21 cellular contexts compared by ENCODE assay signal in the genomic region with DNA sequence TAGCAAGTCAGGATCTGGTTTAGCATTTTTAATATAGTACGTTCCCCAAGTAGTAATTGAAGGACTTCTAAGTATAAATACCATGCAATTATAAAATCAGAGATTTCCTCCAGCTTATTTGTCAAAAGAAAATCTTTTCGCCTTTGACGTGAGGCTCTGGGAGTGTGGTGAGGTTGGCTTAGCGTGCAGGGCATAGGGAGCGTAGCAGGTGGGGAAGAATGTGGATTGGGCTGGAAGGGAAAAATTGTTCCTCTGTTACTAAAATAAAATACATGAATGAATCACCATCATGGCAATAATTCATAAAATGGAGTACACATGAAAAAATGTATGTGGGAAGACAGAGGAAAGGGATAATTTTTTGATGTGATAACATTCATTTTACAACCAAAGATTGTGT. TPM values are rescaled to one million over a fixed set of nuclear protein-coding genes. Genes with fewer than 3 reads are reported as not detected.
DNase-seq lines count a peak whose midpoint lies in the region; ATAC-seq and TF ChIP-seq lines count a peak whose summit lies in the region.
"Had no signal": no experiment of that assay in that cellular context is flagged by ENCODE, and none has a peak within 500 bp of the region (broad histone marks: within the 10 kb centered on the region; RNA-seq: fewer than 3 reads in every experiment).

No MANE protein-coding gene starts in this region.

- no peak for ATAC-seq in SK-N-SH treated with all-trans-retinoic acid at 6 μM for 48 hours
- no peak for ATAC-seq in psoas muscle
- ATAC-seq: A549, GM12878 had no signal

- H3K4me2 ChIP-seq in SK-N-SH, result no peak overlapping the region
- H3K4me2 ChIP-seq: A549, BLaER1 had no signal

- no peaks in the 10 kb centered on the region for H3K9me3 Mint-ChIP-seq in progenitor cell of endocrine pancreas (ENCODE audit: low read depth)
- H3K9me3 Mint-ChIP-seq: CD4-positive, alpha-beta memory T cell; H9 had no signal

- no peak overlapping the region for H3K4me3 Mint-ChIP-seq in progenitor cell of endocrine pancreas (ENCODE audit: low read depth)
- H3K4me3 Mint-ChIP-seq: CD14-positive monocyte; CD4-positive, alpha-beta memory T cell; H9 had no signal

- H3K27ac ChIP-seq in SK-N-SH (ENCODE audit: low read depth in 2 of 2, low read length in 1 of 2), result no peak overlapping the region
- H3K27ac ChIP-seq in psoas muscle, result peak overlapping the region; percentile 71
- H3K27ac ChIP-seq: 22Rv1, A549, BLaER1 had no signal

- H3K27me3 ChIP-seq in SK-N-SH (ENCODE audit: insufficient read depth) (no peaks in the 10 kb centered on the region), psoas muscle (ENCODE audit: insufficient read depth in 3 of 3, low read length in 2 of 3) (no peaks in the 10 kb centered on the region)
- H3K27me3 ChIP-seq: BLaER1 had no signal

- H3K36me3 Mint-ChIP-seq in progenitor cell of endocrine pancreas (ENCODE audit: insufficient read depth), result no peaks in the 10 kb centered on the region
- H3K36me3 Mint-ChIP-seq: CD4-positive, alpha-beta memory T cell had no signal

- intact Hi-C loops in psoas muscle (cut with DNase I), result loop anchor here in 1 of 2 donors (10.0 kb wide), 1 partner anchor 173 kb away; a partner anchor contains a TSS

- H3K27me3 Mint-ChIP-seq in progenitor cell of endocrine pancreas, result peaks cover 18% of the 10 kb centered on the region

- TF ChIP-seq EP300 in SK-N-SH (IDR thresholded peaks at IDR 0.05; ENCODE audit: borderline replicate concordance in 1 of 2, low read depth in 1 of 2, low read length in 1 of 2), result no peak

- H4K20me1 ChIP-seq in SK-N-SH (ENCODE audit: insufficient read depth), result no peaks in the 10 kb centered on the region
- H4K20me1 ChIP-seq: BLaER1 had no signal

- no peaks in the 10 kb centered on the region for H3K79me2 ChIP-seq in SK-N-SH (ENCODE audit: insufficient read depth)

- POLR2A ChIA-PET in SK-N-SH (lab: Yijun Ruan, JAX), result no interaction called here

- H3K36me3 ChIP-seq in SK-N-SH (replicated peaks in 1 of 2; ENCODE audit: control insufficient read depth in 1 of 2, insufficient read depth in 2 of 2, low read length in 1 of 2), result no peaks in the 10 kb centered on the region
- peaks cover 0 to 19% of the 10 kb centered on the region in 2 donors for H3K36me3 ChIP-seq in psoas muscle (ENCODE audit: insufficient read depth in 1 of 2, low read depth in 1 of 2)
- H3K36me3 ChIP-seq: BLaER1 had no signal

- TF ChIP-seq CTCF in SK-N-SH (IDR thresholded peaks at IDR 0.05) (no peak), fibroblast of the aortic adventitia (IDR thresholded peaks at IDR 0.05; ENCODE audit: insufficient read depth, low read length) (no peak), psoas muscle (IDR thresholded peaks at IDR 0.05) (no peak), progenitor cell of endocrine pancreas (IDR thresholded peaks at IDR 0.05; ENCODE audit: unreplicated experiment) (no peak)

- H3K4me1 ChIP-seq in SK-N-SH (ENCODE audit: control insufficient read depth in 1 of 2, insufficient read depth in 2 of 2, low read depth in 1 of 2, low read length in 1 of 2) (no peaks in the 10 kb centered on the region), psoas muscle (peaks cover 7% of the 10 kb centered on the region)
- H3K4me1 ChIP-seq: A549, BLaER1 had no signal

- 0 out of 2 replicates have a peak overlapping the region, but pooled peaks have one; percentile 7 for H2AFZ ChIP-seq in SK-N-SH (ENCODE audit: low read depth)

- no peak for TF ChIP-seq RAD21 in SK-N-SH (IDR thresholded peaks at IDR 0.05; ENCODE audit: low read length)

- 59% methylated on average over 5 of the region's 5 CpGs for WGBS in SK-N-SH (ENCODE audit: low lambda C conversion rate)
- WGBS in psoas muscle, 3 donors, result 59 to 71% (median 61%) methylated on average over 5 of the region's 5 CpGs

- no peaks in the 10 kb centered on the region for H3K9me3 ChIP-seq in SK-N-SH
- H3K9me3 ChIP-seq in psoas muscle, result no peaks in the 10 kb centered on the region
- H3K9me3 ChIP-seq: A549 had no signal

- peaks cover 6% of the 10 kb centered on the region for H3F3A ChIP-seq in SK-N-SH (replicated peaks; ENCODE audit: insufficient read depth)

- CTCF ChIA-PET in SK-N-SH (lab: Yijun Ruan, JAX), result interaction anchor here (1.6 kb wide), 1 partner anchor 161 kb away, joined by 4 read pairs; no protein-coding TSS in a partner anchor

- H3K4me3 ChIP-seq in SK-N-SH (ENCODE audit: low read depth in 2 of 2, low read length in 1 of 2) (no peak overlapping the region), fibroblast of the aortic adventitia (ENCODE audit: low read depth, low read length) (no peak overlapping the region), psoas muscle (no peak overlapping the region)
- H3K4me3 ChIP-seq: A549, BLaER1, GM12878 had no signal

- no peaks in the 10 kb centered on the region for H3K9me2 ChIP-seq in SK-N-SH

- H3K4me1 Mint-ChIP-seq in progenitor cell of endocrine pancreas (ENCODE audit: low read depth), result peaks cover 7% of the 10 kb centered on the region
- H3K4me1 Mint-ChIP-seq: H9 had no signal

- DNase-seq in SK-N-SH (no peak), fibroblast of the aortic adventitia (ENCODE audit: low read depth) (peak; percentile 40), psoas muscle (no peak), NCI-H1694 (lab: John Stamatoyannopoulos, UW) (no peak), progenitor cell of endocrine pancreas (ENCODE audit: low spot score, unreplicated experiment) (no peak)
- no peak for DNase-seq in stimulated activated CD4-positive, alpha-beta T cell treated with anti-CD3 and anti-CD28 coated beads, Interleukin-1b, Interleukin-23, amount 100 ng/mL, for 48 hours
- DNase-seq: Calu3; CD4-positive, alpha-beta memory T cell; DMS 273 treated with DMSO at 0.1 percent for 48 hours; DMS53; DND-41; EL; H9 had no signal

- no peak overlapping the region for H3K9ac ChIP-seq in SK-N-SH
- H3K9ac ChIP-seq: BLaER1 had no signal

- H3K27ac Mint-ChIP-seq in progenitor cell of endocrine pancreas, result no peak overlapping the region
- H3K27ac Mint-ChIP-seq: CD14-positive monocyte; CD4-positive, alpha-beta memory T cell; H9 had no signal

TF ChIP-seq in SK-N-SH, 30 proteins besides CTCF, POLR2A, EP300 and RAD21 (continues in another document):
- no peak for TF ChIP-seq SMC3 (IDR thresholded peaks at IDR 0.05; ENCODE audit: low read depth, low read length)
- no peak for TF ChIP-seq GABPA (IDR thresholded peaks at IDR 0.05; ENCODE audit: low read depth)
- TF ChIP-seq TEAD4 (IDR thresholded peaks at IDR 0.05; ENCODE audit: borderline replicate concordance, insufficient read depth), result no peak
- no peak for TF ChIP-seq RCOR1 (IDR thresholded peaks at IDR 0.05; ENCODE audit: low read length)
- no peak for TF ChIP-seq MEF2A (IDR thresholded peaks at IDR 0.05; ENCODE audit: borderline replicate concordance, low read depth)
- no peak for TF ChIP-seq TAF1 (IDR thresholded peaks at IDR 0.05; ENCODE audit: borderline replicate concordance, low read depth, low read length)
- no peak for TF ChIP-seq SIN3A (IDR thresholded peaks at IDR 0.05; ENCODE audit: borderline replicate concordance, low read depth, low read length)
- TF ChIP-seq EZH2phosphoT487 (IDR thresholded peaks at IDR 0.05; ENCODE audit: borderline replicate concordance, low read depth), result no peak
- TF ChIP-seq, protein P1, sequence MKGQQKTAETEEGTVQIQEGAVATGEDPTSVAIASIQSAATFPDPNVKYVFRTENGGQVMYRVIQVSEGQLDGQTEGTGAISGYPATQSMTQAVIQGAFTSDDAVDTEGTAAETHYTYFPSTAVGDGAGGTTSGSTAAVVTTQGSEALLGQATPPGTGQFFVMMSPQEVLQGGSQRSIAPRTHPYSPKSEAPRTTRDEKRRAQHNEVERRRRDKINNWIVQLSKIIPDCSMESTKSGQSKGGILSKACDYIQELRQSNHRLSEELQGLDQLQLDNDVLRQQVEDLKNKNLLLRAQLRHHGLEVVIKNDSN (IDR thresholded peaks at IDR 0.05; ENCODE audit: borderline replicate concordance, low read depth), result no peak
- no peak for TF ChIP-seq RFX5 (IDR thresholded peaks at IDR 0.05; ENCODE audit: low read length)
- TF ChIP-seq TCF12 (IDR thresholded peaks at IDR 0.05), result no peak

TF ChIP-seq in SK-N-SH treated with all-trans-retinoic acid at 6 μM for 48 hours, 23 proteins besides CTCF, POLR2A, EP300 and RAD21:
- TF ChIP-seq ISL1 (CRISPR knock-in tag; IDR thresholded peaks at IDR 0.05) (no peak), TCF4 (CRISPR knock-in tag; IDR thresholded peaks at IDR 0.05; ENCODE audit: borderline replicate concordance) (no peak), ARNTL (CRISPR knock-in tag; IDR thresholded peaks at IDR 0.05; ENCODE audit: borderline replicate concordance, low read depth) (no peak)
TF ChIP-seq in SK-N-SH treated with all-trans-retinoic acid at 6 μM for 48 hours: peak in this region for 0.

RNA-seq across cellular contexts. Expression of a gene that starts 5.4 kb away (rescaled TPM):
- polyA plus RNA-seq in SK-N-SH (2012; rRNA removed) (0.05 TPM in 1 of 2 replicates, not detected in the other), psoas muscle (under 1 TPM; 0.27 to 0.74 (median 0.30) TPM)
- polyA plus RNA-seq in SK-N-SH (2012; cell fraction: cytosol; rRNA removed), result 0.03 TPM in 1 of 2 replicates, not detected in the other
- polyA plus RNA-seq in SK-N-SH (2012; cell fraction: nucleus; rRNA removed), result 0.07 and 0.19 TPM in 2 replicates
- total RNA-seq in fibroblast of the aortic adventitia (ENCODE audit: low replicate concordance) (1.7 and 9.8 TPM in 2 replicates), psoas muscle (under 1 TPM; 0.40 to 0.74 (median 0.56) TPM), progenitor cell of endocrine pancreas (not detected in 2 replicates)
- total RNA-seq: G401, GM12878, H1, H9 had no signal
- polyA plus RNA-seq: CD4-positive, alpha-beta memory T cell; GM12878; H1 had no signal

RNA-seq across cellular contexts. Expression of a gene that starts 38.8 kb away (rescaled TPM):
- 13.3 and 20.5 TPM in 2 replicates for polyA plus RNA-seq in SK-N-SH (2012; rRNA removed)
- polyA plus RNA-seq in SK-N-SH (2012; cell fraction: cytosol; rRNA removed), result 19.9 and 20.1 TPM in 2 replicates
- 9.1 and 20.8 TPM in 2 replicates for polyA plus RNA-seq in SK-N-SH (2012; cell fraction: nucleus; rRNA removed)
- total RNA-seq in fibroblast of the aortic adventitia (ENCODE audit: low replicate concordance), result 150 and 152 TPM in 2 replicates
- total RNA-seq in psoas muscle, result 10 to 100 TPM; 15.9 to 39.8 (median 26.8) TPM
- 10 to 100 TPM; 10.4 to 14.3 (median 11.3) TPM for polyA plus RNA-seq in psoas muscle
- 1.1 and 1.3 TPM in 2 replicates for total RNA-seq in progenitor cell of endocrine pancreas
- total RNA-seq: G401 had no signal
